In genomic region chr3:136984837-136985236, GRCh38 we compare ENCODE assay signal across 15 cellular contexts. TPM values are rescaled to one million over a fixed set of nuclear protein-coding genes. Genes with fewer than 3 reads are reported as not detected.
DNase-seq lines count a peak whose midpoint lies in the region; ATAC-seq and TF ChIP-seq lines count a peak whose summit lies in the region.
"Had no signal": no experiment of that assay in that cellular context is flagged by ENCODE, and none has a peak within 500 bp of the region (broad histone marks: within the 10 kb centered on the region; RNA-seq: fewer than 3 reads in every experiment).

No MANE protein-coding gene starts in this region.

- H3K27me3 ChIP-seq in adipocyte (replicated peaks; ENCODE audit: control insufficient read depth, insufficient read depth, low read length), result no peaks in the 10 kb centered on the region

- TF ChIP-seq CTCF in glutamatergic neuron (IDR thresholded peaks at IDR 0.05; ENCODE audit: partially characterized antibody, unreplicated experiment) (no peak), WTC11 (IDR thresholded peaks at IDR 0.05) (no peak)

- CTCF ChIA-PET in WTC11 (lab: Charles Lee), result interaction anchor here (0.7 kb wide), 1 partner anchor 38 kb away, joined by 3 read pairs; no protein-coding TSS in a partner anchor

- POLR2A ChIA-PET in WTC11 (lab: Charles Lee), result interaction anchor here (0.6 kb wide), 1 partner anchor 140 kb away, joined by 8 read pairs; no protein-coding TSS in a partner anchor

- H3K4me3 Mint-ChIP-seq in glutamatergic neuron (ENCODE audit: unreplicated experiment), result no peak overlapping the region
- no peak overlapping the region for H3K4me3 Mint-ChIP-seq in WTC11
- H3K4me3 Mint-ChIP-seq: brain had no signal

- H3K27me3 Mint-ChIP-seq in glutamatergic neuron (ENCODE audit: unreplicated experiment) (peaks cover 4% of the 10 kb centered on the region), WTC11 (ENCODE audit: low read depth) (no peaks in the 10 kb centered on the region)
- H3K27me3 Mint-ChIP-seq: brain had no signal

- peaks cover 18% of the 10 kb centered on the region for H3K36me3 Mint-ChIP-seq in glutamatergic neuron (ENCODE audit: unreplicated experiment)
- peaks cover 25% of the 10 kb centered on the region for H3K36me3 Mint-ChIP-seq in WTC11

- H3K9ac ChIP-seq in adipocyte (ENCODE audit: low read length), result no peak overlapping the region

- peak; percentile 89 for DNase-seq in H4 (ENCODE audit: low spot score)
- DNase-seq in adipocyte (ENCODE audit: low read depth), result peak; percentile 38
- peak; percentile 47 for DNase-seq in left ventricle myocardium superior
- DNase-seq in skeletal muscle cell (ENCODE audit: low read depth), result peak; percentile 42
- no peak for DNase-seq in glutamatergic neuron
- DNase-seq in AG08396 (ENCODE audit: low spot score), result no peak
- DNase-seq in WTC11 (ENCODE audit: low spot score), result no peak
- DNase-seq: activated T-cell treated with anti-CD3 and anti-CD28 coated beads, Interleukin-2, amount 50 U/mL, for 48 hours; NCI-H524; occipital lobe; stimulated activated CD4-positive, alpha-beta T cell treated with anti-CD3 and anti-CD28 coated beads, Interleukin-4, amount 100 ng/mL, for 4 hours had no signal

- no peaks in the 10 kb centered on the region for H3K36me3 ChIP-seq in adipocyte (ENCODE audit: control insufficient read depth, insufficient read depth, low read length, severe bottlenecking)

- peaks cover 10% of the 10 kb centered on the region for H3K4me1 ChIP-seq in adipocyte (ENCODE audit: control insufficient read depth, insufficient read depth, low read length)

- intact Hi-C loops in left ventricle myocardium superior (cut with micrococcal nuclease), result no loop called here

- H3K4me1 Mint-ChIP-seq in glutamatergic neuron (ENCODE audit: low read depth, unreplicated experiment) (no peaks in the 10 kb centered on the region), WTC11 (no peaks in the 10 kb centered on the region)
- H3K4me1 Mint-ChIP-seq: brain had no signal

- ATAC-seq in left ventricle myocardium superior (peak; percentile 79), HG03432 (IDR thresholded peaks at IDR 0.05; ENCODE audit: unreplicated experiment) (no peak), WTC11 (no peak)
- ATAC-seq: activated CD4-positive, CD25-positive, alpha-beta regulatory T cell treated with anti-CD3 and anti-CD28 coated beads, Interleukin-2, amount 50 U/mL, for 24 hours; SK-N-SH treated with all-trans-retinoic acid at 6 μM for 48 hours had no signal

- H3K27ac Mint-ChIP-seq in glutamatergic neuron (ENCODE audit: unreplicated experiment) (no peak overlapping the region), WTC11 (no peak overlapping the region)

- no peaks in the 10 kb centered on the region for H3K9me3 ChIP-seq in adipocyte (ENCODE audit: control insufficient read depth, low read length)

- peaks cover 5% of the 10 kb centered on the region for H3K9me3 Mint-ChIP-seq in glutamatergic neuron (ENCODE audit: unreplicated experiment)
- peaks cover 25% of the 10 kb centered on the region for H3K9me3 Mint-ChIP-seq in WTC11

- H3K4me3 ChIP-seq in adipocyte (ENCODE audit: low read length) (no peak overlapping the region), skeletal muscle cell (ENCODE audit: low read depth, low read length) (no peak overlapping the region)

TF ChIP-seq in WTC11, 78 proteins besides CTCF, POLR2A, EP300 and RAD21 (continues in another document):
- TF ChIP-seq, protein P1, sequence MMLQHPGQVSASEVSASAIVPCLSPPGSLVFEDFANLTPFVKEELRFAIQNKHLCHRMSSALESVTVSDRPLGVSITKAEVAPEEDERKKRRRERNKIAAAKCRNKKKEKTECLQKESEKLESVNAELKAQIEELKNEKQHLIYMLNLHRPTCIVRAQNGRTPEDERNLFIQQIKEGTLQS (CRISPR knock-in tag; conservative IDR thresholded peaks at IDR 0.05), result no peak
- no peak for TF ChIP-seq IRF2 (CRISPR knock-in tag; IDR thresholded peaks at IDR 0.05; ENCODE audit: borderline replicate concordance, low read depth)
- TF ChIP-seq, protein P2, sequence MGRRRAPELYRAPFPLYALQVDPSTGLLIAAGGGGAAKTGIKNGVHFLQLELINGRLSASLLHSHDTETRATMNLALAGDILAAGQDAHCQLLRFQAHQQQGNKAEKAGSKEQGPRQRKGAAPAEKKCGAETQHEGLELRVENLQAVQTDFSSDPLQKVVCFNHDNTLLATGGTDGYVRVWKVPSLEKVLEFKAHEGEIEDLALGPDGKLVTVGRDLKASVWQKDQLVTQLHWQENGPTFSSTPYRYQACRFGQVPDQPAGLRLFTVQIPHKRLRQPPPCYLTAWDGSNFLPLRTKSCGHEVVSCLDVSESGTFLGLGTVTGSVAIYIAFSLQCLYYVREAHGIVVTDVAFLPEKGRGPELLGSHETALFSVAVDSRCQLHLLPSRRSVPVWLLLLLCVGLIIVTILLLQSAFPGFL (CRISPR knock-in tag; IDR thresholded peaks at IDR 0.05; ENCODE audit: borderline replicate concordance), result no peak
- no peak for TF ChIP-seq SP1 (CRISPR knock-in tag; conservative IDR thresholded peaks at IDR 0.05)
- no peak for TF ChIP-seq FOXP1 (CRISPR knock-in tag; IDR thresholded peaks at IDR 0.05; ENCODE audit: borderline replicate concordance)
- TF ChIP-seq NFYB (CRISPR knock-in tag; conservative IDR thresholded peaks at IDR 0.05; ENCODE audit: low read depth), result no peak
- TF ChIP-seq FOXP4 (CRISPR knock-in tag; IDR thresholded peaks at IDR 0.05), result no peak
- no peak for TF ChIP-seq CBFB (CRISPR knock-in tag; IDR thresholded peaks at IDR 0.05; ENCODE audit: low read depth)
- TF ChIP-seq ESRRA (CRISPR knock-in tag; IDR thresholded peaks at IDR 0.05; ENCODE audit: borderline replicate concordance), result no peak
- TF ChIP-seq, protein P3, sequence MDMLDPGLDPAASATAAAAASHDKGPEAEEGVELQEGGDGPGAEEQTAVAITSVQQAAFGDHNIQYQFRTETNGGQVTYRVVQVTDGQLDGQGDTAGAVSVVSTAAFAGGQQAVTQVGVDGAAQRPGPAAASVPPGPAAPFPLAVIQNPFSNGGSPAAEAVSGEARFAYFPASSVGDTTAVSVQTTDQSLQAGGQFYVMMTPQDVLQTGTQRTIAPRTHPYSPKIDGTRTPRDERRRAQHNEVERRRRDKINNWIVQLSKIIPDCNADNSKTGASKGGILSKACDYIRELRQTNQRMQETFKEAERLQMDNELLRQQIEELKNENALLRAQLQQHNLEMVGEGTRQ (CRISPR knock-in tag; IDR thresholded peaks at IDR 0.05), result no peak
- no peak for TF ChIP-seq ETV6 (CRISPR knock-in tag; IDR thresholded peaks at IDR 0.05)
- no peak for TF ChIP-seq USF1 (CRISPR knock-in tag; IDR thresholded peaks at IDR 0.05)
- TF ChIP-seq, protein P4, sequence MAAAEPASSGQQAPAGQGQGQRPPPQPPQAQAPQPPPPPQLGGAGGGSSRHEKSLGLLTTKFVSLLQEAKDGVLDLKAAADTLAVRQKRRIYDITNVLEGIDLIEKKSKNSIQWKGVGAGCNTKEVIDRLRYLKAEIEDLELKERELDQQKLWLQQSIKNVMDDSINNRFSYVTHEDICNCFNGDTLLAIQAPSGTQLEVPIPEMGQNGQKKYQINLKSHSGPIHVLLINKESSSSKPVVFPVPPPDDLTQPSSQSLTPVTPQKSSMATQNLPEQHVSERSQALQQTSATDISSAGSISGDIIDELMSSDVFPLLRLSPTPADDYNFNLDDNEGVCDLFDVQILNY (CRISPR knock-in tag; IDR thresholded peaks at IDR 0.05), result no peak
- TF ChIP-seq ZNF396 (CRISPR knock-in tag; IDR thresholded peaks at IDR 0.05; ENCODE audit: borderline replicate concordance), result no peak
- TF ChIP-seq, protein P5, sequence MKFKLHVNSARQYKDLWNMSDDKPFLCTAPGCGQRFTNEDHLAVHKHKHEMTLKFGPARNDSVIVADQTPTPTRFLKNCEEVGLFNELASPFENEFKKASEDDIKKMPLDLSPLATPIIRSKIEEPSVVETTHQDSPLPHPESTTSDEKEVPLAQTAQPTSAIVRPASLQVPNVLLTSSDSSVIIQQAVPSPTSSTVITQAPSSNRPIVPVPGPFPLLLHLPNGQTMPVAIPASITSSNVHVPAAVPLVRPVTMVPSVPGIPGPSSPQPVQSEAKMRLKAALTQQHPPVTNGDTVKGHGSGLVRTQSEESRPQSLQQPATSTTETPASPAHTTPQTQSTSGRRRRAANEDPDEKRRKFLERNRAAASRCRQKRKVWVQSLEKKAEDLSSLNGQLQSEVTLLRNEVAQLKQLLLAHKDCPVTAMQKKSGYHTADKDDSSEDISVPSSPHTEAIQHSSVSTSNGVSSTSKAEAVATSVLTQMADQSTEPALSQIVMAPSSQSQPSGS (CRISPR knock-in tag; IDR thresholded peaks at IDR 0.05; ENCODE audit: borderline replicate concordance, low read depth), result no peak

RNA-seq across cellular contexts. Expression of gene IL20RB, which starts 27.1 kb away (rescaled TPM):
- 61.5 and 69.6 TPM in 2 replicates for total RNA-seq in H4 (2014; rRNA removed; shearing (Covaris generic))
- total RNA-seq in left ventricle myocardium superior (0.12 TPM), glutamatergic neuron (ENCODE audit: unreplicated experiment) (1.8 TPM), WTC11 (2021) (2.3 to 3.1 TPM (median 2.4 TPM) in 3 replicates)

Comparison
In these comparisons a context has a peak if more than half of its experiments do, and no peak if none do; other contexts are left out.
1. DNase-seq: peak in H4 (single experiment), adipocyte (single experiment), left ventricle myocardium superior (single experiment) and skeletal muscle cell (single experiment); none in glutamatergic neuron (single experiment), AG08396 (single experiment) and WTC11 (single experiment).
2. RNA of gene IL20RB, which starts 27.1 kb away (total RNA-seq): 61.5 to 69.6 TPM in H4; 2.3 to 3.1 TPM in WTC11, 1.8 TPM in glutamatergic neuron (single experiment) and 0.12 TPM in left ventricle myocardium superior (single experiment); every median in the first group is over 10 times any median in the second.